Comparison of ENCODE assay signal across 8 cellular contexts in the genomic region with DNA sequence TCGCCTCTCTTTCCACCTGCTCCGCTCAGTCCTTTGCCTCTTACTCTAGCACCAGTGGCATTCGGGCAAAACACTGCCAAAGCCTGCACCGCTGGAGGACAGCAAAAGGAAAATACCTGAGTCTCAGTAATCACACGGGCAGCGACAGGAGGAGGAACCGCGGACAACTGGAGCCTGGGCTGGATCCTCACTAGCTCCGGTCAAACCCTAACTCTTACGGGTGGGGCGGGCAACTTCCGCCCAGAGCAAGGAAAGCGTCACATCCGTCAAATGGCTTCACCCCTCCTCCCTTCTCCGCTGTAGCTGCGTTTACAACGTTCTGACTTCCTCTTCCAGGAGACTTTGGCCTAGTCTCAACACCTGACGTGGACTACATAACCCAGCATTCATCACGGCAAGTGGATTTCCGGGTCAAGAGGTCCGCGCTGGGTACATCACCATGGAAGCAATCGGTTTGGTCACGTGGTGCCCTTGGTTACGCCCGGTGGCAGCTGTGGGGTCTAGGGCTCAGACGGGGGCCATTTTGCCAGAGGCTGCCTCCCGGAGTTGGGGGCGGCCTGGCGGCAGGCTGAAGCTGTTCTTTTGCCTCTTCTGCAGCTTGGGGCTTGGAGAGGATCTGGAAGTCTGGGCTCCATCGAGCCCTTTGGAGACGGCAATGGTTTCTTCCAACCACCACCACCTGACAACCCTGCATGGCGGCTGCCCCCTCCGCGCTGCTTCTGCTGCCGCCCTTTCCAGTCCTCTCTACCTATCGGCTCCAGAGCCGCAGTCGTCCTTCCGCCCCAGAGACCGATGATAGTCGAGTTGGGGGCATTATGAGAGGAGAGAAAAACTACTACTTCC. TPM values are rescaled to one million over a fixed set of nuclear protein-coding genes. Genes with fewer than 3 reads are reported as not detected.
DNase-seq lines count a peak whose midpoint lies in the region; ATAC-seq and TF ChIP-seq lines count a peak whose summit lies in the region.

A gene with protein sequence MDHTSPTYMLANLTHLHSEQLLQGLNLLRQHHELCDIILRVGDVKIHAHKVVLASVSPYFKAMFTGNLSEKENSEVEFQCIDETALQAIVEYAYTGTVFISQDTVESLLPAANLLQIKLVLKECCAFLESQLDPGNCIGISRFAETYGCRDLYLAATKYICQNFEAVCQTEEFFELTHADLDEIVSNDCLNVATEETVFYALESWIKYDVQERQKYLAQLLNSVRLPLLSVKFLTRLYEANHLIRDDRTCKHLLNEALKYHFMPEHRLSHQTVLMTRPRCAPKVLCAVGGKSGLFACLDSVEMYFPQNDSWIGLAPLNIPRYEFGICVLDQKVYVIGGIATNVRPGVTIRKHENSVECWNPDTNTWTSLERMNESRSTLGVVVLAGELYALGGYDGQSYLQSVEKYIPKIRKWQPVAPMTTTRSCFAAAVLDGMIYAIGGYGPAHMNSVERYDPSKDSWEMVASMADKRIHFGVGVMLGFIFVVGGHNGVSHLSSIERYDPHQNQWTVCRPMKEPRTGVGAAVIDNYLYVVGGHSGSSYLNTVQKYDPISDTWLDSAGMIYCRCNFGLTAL (minus strand): TSS at position 218 of the 843 bp plus-strand sequence. CDS start 16,019 bp downstream, outside the sequence.
A gene with protein sequence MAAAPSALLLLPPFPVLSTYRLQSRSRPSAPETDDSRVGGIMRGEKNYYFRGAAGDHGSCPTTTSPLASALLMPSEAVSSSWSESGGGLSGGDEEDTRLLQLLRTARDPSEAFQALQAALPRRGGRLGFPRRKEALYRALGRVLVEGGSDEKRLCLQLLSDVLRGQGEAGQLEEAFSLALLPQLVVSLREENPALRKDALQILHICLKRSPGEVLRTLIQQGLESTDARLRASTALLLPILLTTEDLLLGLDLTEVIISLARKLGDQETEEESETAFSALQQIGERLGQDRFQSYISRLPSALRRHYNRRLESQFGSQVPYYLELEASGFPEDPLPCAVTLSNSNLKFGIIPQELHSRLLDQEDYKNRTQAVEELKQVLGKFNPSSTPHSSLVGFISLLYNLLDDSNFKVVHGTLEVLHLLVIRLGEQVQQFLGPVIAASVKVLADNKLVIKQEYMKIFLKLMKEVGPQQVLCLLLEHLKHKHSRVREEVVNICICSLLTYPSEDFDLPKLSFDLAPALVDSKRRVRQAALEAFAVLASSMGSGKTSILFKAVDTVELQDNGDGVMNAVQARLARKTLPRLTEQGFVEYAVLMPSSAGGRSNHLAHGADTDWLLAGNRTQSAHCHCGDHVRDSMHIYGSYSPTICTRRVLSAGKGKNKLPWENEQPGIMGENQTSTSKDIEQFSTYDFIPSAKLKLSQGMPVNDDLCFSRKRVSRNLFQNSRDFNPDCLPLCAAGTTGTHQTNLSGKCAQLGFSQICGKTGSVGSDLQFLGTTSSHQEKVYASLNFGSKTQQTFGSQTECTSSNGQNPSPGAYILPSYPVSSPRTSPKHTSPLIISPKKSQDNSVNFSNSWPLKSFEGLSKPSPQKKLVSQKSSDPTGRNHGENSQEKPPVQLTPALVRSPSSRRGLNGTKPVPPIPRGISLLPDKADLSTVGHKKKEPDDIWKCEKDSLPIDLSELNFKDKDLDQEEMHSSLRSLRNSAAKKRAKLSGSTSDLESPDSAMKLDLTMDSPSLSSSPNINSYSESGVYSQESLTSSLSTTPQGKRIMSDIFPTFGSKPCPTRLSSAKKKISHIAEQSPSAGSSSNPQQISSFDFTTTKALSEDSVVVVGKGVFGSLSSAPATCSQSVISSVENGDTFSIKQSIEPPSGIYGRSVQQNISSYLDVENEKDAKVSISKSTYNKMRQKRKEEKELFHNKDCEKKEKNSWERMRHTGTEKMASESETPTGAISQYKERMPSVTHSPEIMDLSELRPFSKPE (N-terminal part only) (plus strand): TSS at position 461 of the 843 bp plus-strand sequence. CDS start 232 bp downstream, at position 693.

- H3K4me1 ChIP-seq in osteoblast (ENCODE audit: insufficient read depth, low read length) (peaks cover 14% of the 10 kb centered on the region), thoracic aorta (ENCODE audit: control insufficient read depth in 1 of 2, low read depth in 2 of 2) (peaks cover 43 to 46% of the 10 kb centered on the region in 2 donors)

- no peaks in the 10 kb centered on the region for H3K27me3 Mint-ChIP-seq in activated naive CD4-positive, alpha-beta T cell treated with anti-CD3 and anti-CD28 coated beads, Interleukin-2, amount 50 U/mL, for 24 hours
- H3K27me3 Mint-ChIP-seq in glutamatergic neuron (ENCODE audit: unreplicated experiment): no peaks in the 10 kb centered on the region

- peaks cover 93% of the 10 kb centered on the region for H3K79me2 ChIP-seq in osteoblast (ENCODE audit: insufficient read depth, low read length)

- H3K4me3 Mint-ChIP-seq in activated naive CD4-positive, alpha-beta T cell treated with anti-CD3 and anti-CD28 coated beads, Interleukin-2, amount 50 U/mL, for 24 hours: no peak within 1 kb of the TSS
- H3K4me3 Mint-ChIP-seq in glutamatergic neuron (ENCODE audit: unreplicated experiment): no peak within 1 kb of the TSS

- H3K27ac ChIP-seq in SK-N-MC (peak within 1 kb of the TSS; percentile 65), osteoblast (ENCODE audit: low read depth, low read length) (peak within 1 kb of the TSS; percentile 93), thoracic aorta (peak within 1 kb of the TSS; percentile 84 to 85)

- peak within 1 kb of the TSS; percentile 96 for H3K4me2 ChIP-seq in osteoblast (ENCODE audit: insufficient read depth, low read length)

- DNase-seq in NCI-H1048 (lab: John Stamatoyannopoulos, UW) (peak; percentile 94), SK-N-MC (ENCODE audit: low read depth, low spot score) (peak; percentile 99), glutamatergic neuron (peak; percentile 92), osteoblast (ENCODE audit: insufficient read length, low spot score, missing footprints) (peak; percentile 93), thoracic aorta (ENCODE audit: low spot score) (peak; percentile 99)

- H2AFZ ChIP-seq in osteoblast (ENCODE audit: low read length): peak within 1 kb of the TSS; percentile 97

- ATAC-seq in HG02588 (IDR thresholded peaks at IDR 0.05; ENCODE audit: unreplicated experiment) (peak; percentile 95), thoracic aorta (ENCODE audit: insufficient number of reproducible peaks, low FRiP score, low read depth) (peak; percentile 100)

- no peaks in the 10 kb centered on the region for H3K27me3 ChIP-seq in osteoblast (ENCODE audit: insufficient read depth, low read length)
- H3K27me3 ChIP-seq in thoracic aorta (replicated peaks; ENCODE audit: insufficient read depth): no peaks in the 10 kb centered on the region

- H3K27ac Mint-ChIP-seq in activated naive CD4-positive, alpha-beta T cell treated with anti-CD3 and anti-CD28 coated beads, Interleukin-2, amount 50 U/mL, for 24 hours: peak within 1 kb of the TSS; percentile 59
- no peak within 1 kb of the TSS for H3K27ac Mint-ChIP-seq in glutamatergic neuron (ENCODE audit: unreplicated experiment)

- peaks cover 9% of the 10 kb centered on the region for H3K9me3 Mint-ChIP-seq in activated naive CD4-positive, alpha-beta T cell treated with anti-CD3 and anti-CD28 coated beads, Interleukin-2, amount 50 U/mL, for 24 hours
- H3K9me3 Mint-ChIP-seq in glutamatergic neuron (ENCODE audit: unreplicated experiment): peaks cover 8% of the 10 kb centered on the region

- TF ChIP-seq CTCF in glutamatergic neuron (IDR thresholded peaks at IDR 0.05; ENCODE audit: partially characterized antibody, unreplicated experiment): no peak
- TF ChIP-seq CTCF in osteoblast (IDR thresholded peaks at IDR 0.05; ENCODE audit: extremely low read depth, low read depth, low read length): no peak
- TF ChIP-seq CTCF in thoracic aorta (IDR thresholded peaks at IDR 0.05): no peak

- peak within 1 kb of the TSS; percentile 90 for H3K4me3 ChIP-seq in GM08714 (ENCODE audit: low read length)
- peak within 1 kb of the TSS; percentile 94 for H3K4me3 ChIP-seq in SK-N-MC
- peak within 1 kb of the TSS; percentile 92 for H3K4me3 ChIP-seq in osteoblast (ENCODE audit: insufficient read depth, low read length)
- peak within 1 kb of the TSS; percentile 83 for H3K4me3 ChIP-seq in thoracic aorta

- peak within 1 kb of the TSS; percentile 74 for H3K9ac ChIP-seq in SK-N-MC (ENCODE audit: insufficient read length)

- no peaks in the 10 kb centered on the region for H3K9me3 ChIP-seq in SK-N-MC (ENCODE audit: low read depth, low read length)
- no peaks in the 10 kb centered on the region for H3K9me3 ChIP-seq in osteoblast (ENCODE audit: low read depth, low read length)
- no peaks in the 10 kb centered on the region for H3K9me3 ChIP-seq in thoracic aorta

- H4K20me1 ChIP-seq in osteoblast (ENCODE audit: insufficient read depth, low read length): peaks cover 32% of the 10 kb centered on the region

- peaks cover 69% of the 10 kb centered on the region for H3K4me1 Mint-ChIP-seq in activated naive CD4-positive, alpha-beta T cell treated with anti-CD3 and anti-CD28 coated beads, Interleukin-2, amount 50 U/mL, for 24 hours
- H3K4me1 Mint-ChIP-seq in glutamatergic neuron (ENCODE audit: low read depth, unreplicated experiment): peaks cover 23% of the 10 kb centered on the region

- no peaks in the 10 kb centered on the region for H3K36me3 ChIP-seq in SK-N-MC (ENCODE audit: insufficient read depth, low read length)
- H3K36me3 ChIP-seq in osteoblast (ENCODE audit: insufficient read depth, low read length): no peaks in the 10 kb centered on the region
- H3K36me3 ChIP-seq in thoracic aorta: no peaks in the 10 kb centered on the region

- peaks cover 18% of the 10 kb centered on the region for H3K36me3 Mint-ChIP-seq in activated naive CD4-positive, alpha-beta T cell treated with anti-CD3 and anti-CD28 coated beads, Interleukin-2, amount 50 U/mL, for 24 hours
- no peaks in the 10 kb centered on the region for H3K36me3 Mint-ChIP-seq in glutamatergic neuron (ENCODE audit: unreplicated experiment)

RNA-seq across cellular contexts. Expression of the first gene that starts in this region (rescaled TPM):
- total RNA-seq in glutamatergic neuron (ENCODE audit: unreplicated experiment) (25.4 TPM), osteoblast (11.9 and 12.7 TPM in 2 replicates), thoracic aorta (10 to 100 TPM in 1 of 2 donors, 1 to 10 TPM in 1; 9.6 to 11.0 TPM)

RNA-seq across cellular contexts. Expression of the second gene that starts in this region (rescaled TPM):
- 16.7 TPM for total RNA-seq in glutamatergic neuron (ENCODE audit: unreplicated experiment)
- total RNA-seq in osteoblast: 25.6 and 27.1 TPM in 2 replicates
- total RNA-seq in thoracic aorta: 10 to 100 TPM in 1 of 2 donors, 1 to 10 TPM in 1; 8.5 to 32.0 TPM

Comparison
In these comparisons a context has a peak if more than half of its experiments do, and no peak if none do; other contexts are left out.
1. Peak in every context shown above with its lines: DNase-seq, ATAC-seq, H3K4me3 ChIP-seq and H3K27ac ChIP-seq.